Comparison of ENCODE assay signal across 31 cellular contexts in genomic region chr15:58405865-58406264, GRCh38. TPM values are rescaled to one million over a fixed set of nuclear protein-coding genes. Genes with fewer than 3 reads are reported as not detected.
DNase-seq lines count a peak whose midpoint lies in the region; ATAC-seq and TF ChIP-seq lines count a peak whose summit lies in the region.
"Had no signal": no experiment of that assay in that cellular context is flagged by ENCODE, and none has a peak within 500 bp of the region (broad histone marks: within the 10 kb centered on the region; RNA-seq: fewer than 3 reads in every experiment).

No MANE protein-coding gene starts in this region.

- no peak for TF ChIP-seq EP300 in esophagus muscularis mucosa (IDR thresholded peaks at IDR 0.05)

- no peaks in the 10 kb centered on the region for H3K27me3 ChIP-seq in esophagus muscularis mucosa
- no peaks in the 10 kb centered on the region for H3K27me3 ChIP-seq in body of pancreas
- H3K27me3 ChIP-seq: BE2C; BLaER1; BLaER1 treated with 17β-estradiol and CSF1 and Interleukin-3, amounts not matched to agents 10 nM and 100 nM had no signal

- CTCF ChIA-PET in HEK293 (lab: Yijun Ruan, JAX) = no interaction called here

- intact Hi-C loops in esophagus muscularis mucosa (cut with DNase I) (no loop called here), body of pancreas (cut with DNase I) (no loop called here)

- DNase-seq in esophagus muscularis mucosa (ENCODE audit: extremely low spot score) (peak; percentile 72), body of pancreas (no peak)
- DNase-seq: 8988T; ACHN; AML-193; BE2C; C1 segment of cervical spinal cord; Caco-2; Calu3; CD4-positive, alpha-beta memory T cell; CD4-positive, alpha-beta T cell; CD4-positive, CD25-positive, alpha-beta regulatory T cell; CD8-positive, alpha-beta memory T cell; CD8-positive, alpha-beta T cell; COR-L47; DMS 273 treated with DMSO at 0.1 percent for 48 hours; DMS153; DMS53; DMS79; DMS79 treated with DMSO at 0.1 percent for 48 hours; DND-41; EL had no signal

- no peak for TF ChIP-seq CTCF in HEK293 (tag by site-specific recombination; IDR thresholded peaks at IDR 0.05)
- TF ChIP-seq CTCF in esophagus muscularis mucosa (IDR thresholded peaks at IDR 0.05) = no peak
- TF ChIP-seq CTCF in body of pancreas (IDR thresholded peaks at IDR 0.05) = no peak

- 73% methylated on average over 3 of the region's 3 CpGs for WGBS in esophagus muscularis mucosa
- 76 to 77% methylated on average over 3 of the region's 3 CpGs for WGBS in body of pancreas, 2 donors

- H3K9me3 ChIP-seq in HEK293 (ENCODE audit: control insufficient read depth, insufficient read depth, low read depth, low read length) (no peaks in the 10 kb centered on the region), esophagus muscularis mucosa (no peaks in the 10 kb centered on the region), body of pancreas (no peaks in the 10 kb centered on the region)
- H3K9me3 ChIP-seq: A549, BE2C, Caco-2 had no signal

- H3K4me1 ChIP-seq in HEK293 (ENCODE audit: control insufficient read depth, insufficient read depth, low read length) (no peaks in the 10 kb centered on the region), esophagus muscularis mucosa (no peaks in the 10 kb centered on the region), body of pancreas (no peaks in the 10 kb centered on the region)
- H3K4me1 ChIP-seq: A549, BE2C had no signal

- H3K4me3 ChIP-seq in HEK293 (ENCODE audit: low read depth, low read length) (no peak overlapping the region), esophagus muscularis mucosa (no peak overlapping the region), body of pancreas (no peak overlapping the region)
- H3K4me3 ChIP-seq: A549; BLaER1; BLaER1 treated with 17β-estradiol and CSF1 and Interleukin-3, amounts not matched to agents 10 nM and 100 nM had no signal

- POLR2A ChIA-PET in HEK293 (lab: Yijun Ruan, JAX) = no interaction called here

- ATAC-seq in body of pancreas (no peak), GM18867 (IDR thresholded peaks at IDR 0.05; ENCODE audit: unreplicated experiment) (no peak)
- ATAC-seq: A549; CD8-positive, alpha-beta T cell had no signal

- no peak overlapping the region for H3K27ac ChIP-seq in HEK293 (ENCODE audit: extremely low read depth, low read depth, low read length)
- H3K27ac ChIP-seq in esophagus muscularis mucosa (replicated peaks in 1 of 4) = no peak overlapping the region
- H3K27ac ChIP-seq in body of pancreas = no peak overlapping the region
- H3K27ac ChIP-seq: 22Rv1; A549; BLaER1; BLaER1 treated with 17β-estradiol and CSF1 and Interleukin-3, amounts not matched to agents 10 nM and 100 nM; C4-2B had no signal

- H3K36me3 ChIP-seq in HEK293 (ENCODE audit: control insufficient read depth in 2 of 2, insufficient read depth in 1 of 2, low read length in 2 of 2) (no peaks in the 10 kb centered on the region), esophagus muscularis mucosa (no peaks in the 10 kb centered on the region), body of pancreas (replicated peaks in 1 of 2; ENCODE audit: insufficient read depth in 1 of 2, low read depth in 2 of 2) (no peaks in the 10 kb centered on the region)
- H3K36me3 ChIP-seq: BE2C; BLaER1; BLaER1 treated with 17β-estradiol and CSF1 and Interleukin-3, amounts not matched to agents 10 nM and 100 nM had no signal

- TF ChIP-seq POLR2A in esophagus muscularis mucosa (IDR thresholded peaks at IDR 0.05; ENCODE audit: low read depth) (no peak), body of pancreas (IDR thresholded peaks at IDR 0.05) (no peak)

TF ChIP-seq in HEK293, 187 proteins besides CTCF, POLR2A, EP300 and RAD21:
- TF ChIP-seq ZNF362 (tag by site-specific recombination; IDR thresholded peaks at IDR 0.05) (no peak), SCRT2 (tag by site-specific recombination; IDR thresholded peaks at IDR 0.05) (peak; percentile 73)
TF ChIP-seq in HEK293: peak in this region for 1.

RNA-seq across cellular contexts. Expression of gene LIPC, which starts 25.9 kb away (rescaled TPM):
- total RNA-seq in esophagus muscularis mucosa (under 1 TPM; 0.06 to 0.63 (median 0.37) TPM), body of pancreas (1 to 10 TPM; 1.6 to 2.3 TPM)
- total RNA-seq: A673, B cell, Calu3 had no signal
